Comparison of ENCODE assay signal across 8 cellular contexts in the genomic region with DNA sequence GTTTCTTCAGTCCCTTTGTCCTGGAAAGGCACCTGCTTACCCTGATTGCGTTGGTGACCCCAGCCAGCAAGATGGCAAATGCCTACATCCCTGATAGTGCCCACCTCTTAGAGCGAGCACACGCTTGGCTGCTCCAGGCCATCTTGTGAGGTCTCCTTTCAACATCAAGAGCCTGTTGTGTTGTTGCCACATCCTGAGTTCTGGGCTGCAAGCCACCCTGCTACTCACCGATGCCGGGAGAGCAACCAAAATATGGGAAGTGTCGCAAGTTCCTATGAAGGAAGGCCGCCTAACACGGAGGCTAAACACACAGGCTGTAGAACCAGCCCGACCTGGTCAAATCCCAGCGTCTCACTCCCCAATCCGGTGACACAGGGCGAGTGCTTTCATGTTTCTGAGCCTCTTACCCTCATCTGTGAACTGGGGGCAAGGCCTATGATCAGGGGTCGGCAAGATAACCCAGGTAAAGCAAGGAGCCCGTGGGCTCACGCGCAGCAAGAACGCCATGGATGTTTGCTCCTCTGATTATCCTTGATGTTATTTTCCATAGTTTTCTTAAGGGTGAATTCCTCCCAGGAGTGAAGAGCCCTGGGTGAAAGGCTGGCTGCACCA.
DNase-seq lines count a peak whose midpoint lies in the region; ATAC-seq and TF ChIP-seq lines count a peak whose summit lies in the region.

No MANE protein-coding gene starts in this region.

- H3K36me3 Mint-ChIP-seq in CD8-positive, alpha-beta memory T cell = peaks cover 9 to 32% (median 9%) of the 10 kb centered on the region in 3 donors
- peaks cover 4% of the 10 kb centered on the region for H3K36me3 Mint-ChIP-seq in T-helper 17 cell (ENCODE audit: low read depth)

- TF ChIP-seq CTCF in fibroblast of pulmonary artery (IDR thresholded peaks at IDR 0.05; ENCODE audit: low read length, missing control alignments) = no peak

- no peak overlapping the region for H2AFZ ChIP-seq in Karpas-422 (ENCODE audit: low read length)

- CTCF ChIA-PET in CD8-positive, alpha-beta memory T cell (lab: Charles Lee) = interaction anchor here (0.9 to 8.1 kb wide), 3 partner anchors 32 to 48 kb away, joined by 3 to 58 read pairs (median 3); no protein-coding TSS in a partner anchor

- H4K20me1 ChIP-seq in Karpas-422 (ENCODE audit: insufficient read depth, low read depth, low read length) = no peaks in the 10 kb centered on the region; the same call in 1 of the 2 replicates

- H3K4me3 ChIP-seq in CD8-positive, alpha-beta memory T cell (ENCODE audit: low read length) = peak overlapping the region; percentile 63
- H3K4me3 ChIP-seq in fibroblast of pulmonary artery (replicated peaks; ENCODE audit: low read depth, low read length) = no peak overlapping the region
- H3K4me3 ChIP-seq in Karpas-422 (ENCODE audit: low read length) = no peak overlapping the region

- peaks cover 78 to 97% (median 81%) of the 10 kb centered on the region in 3 donors for H3K4me1 Mint-ChIP-seq in CD8-positive, alpha-beta memory T cell
- peaks cover 51% of the 10 kb centered on the region for H3K4me1 Mint-ChIP-seq in T-helper 17 cell

- H3K9me3 ChIP-seq in CD8-positive, alpha-beta memory T cell (ENCODE audit: low read length) = no peaks in the 10 kb centered on the region
- H3K9me3 ChIP-seq in T-helper 17 cell (ENCODE audit: control insufficient read depth, low read length, poor library complexity, severe bottlenecking) = no peaks in the 10 kb centered on the region
- H3K9me3 ChIP-seq in Karpas-422 (ENCODE audit: low read length) = peaks cover 2% of the 10 kb centered on the region; the same call in 1 of the 2 replicates

- intact Hi-C loops in posterior cingulate gyrus (cut with DNase I) = no loop called here

- no peaks in the 10 kb centered on the region for H3K9me2 ChIP-seq in Karpas-422 (replicated peaks; ENCODE audit: insufficient read depth, low read length)

- peak overlapping the region; percentile 92 to 100 (median 98) for H3K27ac Mint-ChIP-seq in CD8-positive, alpha-beta memory T cell
- peak overlapping the region; percentile 99 for H3K27ac Mint-ChIP-seq in T-helper 17 cell

- peak in 2 of 5 donors; percentile 43 to 46 for DNase-seq in CD8-positive, alpha-beta memory T cell
- no peak for DNase-seq in T-helper 17 cell
- DNase-seq in fibroblast of pulmonary artery (ENCODE audit: low read depth) = peak; percentile 97
- DNase-seq in posterior cingulate gyrus = peak in 7 of 10 donors; percentile 15 to 92 (median 66)
- DNase-seq in Karpas-422 = no peak
- DNase-seq in HuH-7 (ENCODE audit: low spot score) = no peak
- DNase-seq in germinal center (ENCODE audit: low spot score) = no peak
- DNase-seq in NCI-H187 (lab: John Stamatoyannopoulos, UW) = no peak

- no peak overlapping the region for H3K9ac ChIP-seq in Karpas-422 (ENCODE audit: low read length)

- no peaks in the 10 kb centered on the region for H3K79me2 ChIP-seq in Karpas-422 (ENCODE audit: low read length)

- H3K27me3 ChIP-seq in CD8-positive, alpha-beta memory T cell (ENCODE audit: insufficient read depth, low read length, poor library complexity, severe bottlenecking) = no peaks in the 10 kb centered on the region
- 0 out of 2 replicates have a peak, but pooled peaks cover 3% of the 10 kb centered on the region for H3K27me3 ChIP-seq in Karpas-422 (ENCODE audit: low read length)

- H3K4me1 ChIP-seq in CD8-positive, alpha-beta memory T cell (ENCODE audit: insufficient read depth, low read length) = peaks cover 66% of the 10 kb centered on the region
- H3K4me1 ChIP-seq in Karpas-422 (ENCODE audit: low read length) = no peaks in the 10 kb centered on the region

- POLR2A ChIA-PET in CD8-positive, alpha-beta memory T cell (lab: Charles Lee) = interaction anchor here (0.6 to 1.0 kb wide), 2 partner anchors 115 to 144 kb away, joined by 3 read pairs; a partner anchor contains a TSS

- H3K36me3 ChIP-seq in CD8-positive, alpha-beta memory T cell (ENCODE audit: insufficient read depth, low read length) = no peaks in the 10 kb centered on the region
- no peaks in the 10 kb centered on the region for H3K36me3 ChIP-seq in Karpas-422 (ENCODE audit: insufficient read depth, low read length)

- peak overlapping the region; percentile 66 for H3K27ac ChIP-seq in CD8-positive, alpha-beta memory T cell (ENCODE audit: low read depth, low read length)
- no peak overlapping the region for H3K27ac ChIP-seq in Karpas-422 (ENCODE audit: low read length)

- no peak overlapping the region for H3K4me2 ChIP-seq in Karpas-422 (ENCODE audit: low read depth, low read length, poor library complexity, severe bottlenecking)

- H3K27me3 Mint-ChIP-seq in CD8-positive, alpha-beta memory T cell = peaks cover 0 to 3% of the 10 kb centered on the region in 2 donors
- H3K27me3 Mint-ChIP-seq in T-helper 17 cell = no peaks in the 10 kb centered on the region

- peak overlapping the region in 6 of 7 donors; percentile 32 to 91 (median 61) for H3K4me3 Mint-ChIP-seq in CD8-positive, alpha-beta memory T cell
- peak overlapping the region; percentile 96 for H3K4me3 Mint-ChIP-seq in T-helper 17 cell

- no peaks in the 10 kb centered on the region for H3K9me3 Mint-ChIP-seq in CD8-positive, alpha-beta memory T cell

- no peak for ATAC-seq in T-helper 17 cell

Comparison
In these comparisons a context has a peak if more than half of its experiments do, and no peak if none do; other contexts are left out.
1. DNase-seq: peak in fibroblast of pulmonary artery (single experiment) and posterior cingulate gyrus (7 of 10); none in T-helper 17 cell (0 of 3), Karpas-422 (single experiment), HuH-7 (single experiment), germinal center (single experiment) and NCI-H187 (0 of 2).